Comparison of ENCODE assay signal across 1 cellular context in genomic region chr5:75536694-75537360, GRCh38.
TF ChIP-seq lines count a peak whose summit lies in the region.

No MANE protein-coding gene starts in this region.

TF ChIP-seq in SK-N-SH treated with all-trans-retinoic acid at 6 μM for 48 hours, 23 proteins besides CTCF, POLR2A, EP300 and RAD21 (continued from another document):
- TF ChIP-seq, protein P1, sequence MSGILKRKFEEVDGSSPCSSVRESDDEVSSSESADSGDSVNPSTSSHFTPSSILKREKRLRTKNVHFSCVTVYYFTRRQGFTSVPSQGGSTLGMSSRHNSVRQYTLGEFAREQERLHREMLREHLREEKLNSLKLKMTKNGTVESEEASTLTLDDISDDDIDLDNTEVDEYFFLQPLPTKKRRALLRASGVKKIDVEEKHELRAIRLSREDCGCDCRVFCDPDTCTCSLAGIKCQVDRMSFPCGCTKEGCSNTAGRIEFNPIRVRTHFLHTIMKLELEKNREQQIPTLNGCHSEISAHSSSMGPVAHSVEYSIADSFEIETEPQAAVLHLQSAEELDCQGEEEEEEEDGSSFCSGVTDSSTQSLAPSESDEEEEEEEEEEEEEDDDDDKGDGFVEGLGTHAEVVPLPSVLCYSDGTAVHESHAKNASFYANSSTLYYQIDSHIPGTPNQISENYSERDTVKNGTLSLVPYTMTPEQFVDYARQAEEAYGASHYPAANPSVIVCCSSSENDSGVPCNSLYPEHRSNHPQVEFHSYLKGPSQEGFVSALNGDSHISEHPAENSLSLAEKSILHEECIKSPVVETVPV (CRISPR knock-in tag; IDR thresholded peaks at IDR 0.05), result no peak
- TF ChIP-seq TSHZ2 (CRISPR knock-in tag; IDR thresholded peaks at IDR 0.05) (no peak), ZFP30 (CRISPR knock-in tag; IDR thresholded peaks at IDR 0.05) (no peak), CREB5 (CRISPR knock-in tag; IDR thresholded peaks at IDR 0.05; ENCODE audit: low read depth) (no peak)
